In genomic region chr1:9593492-9594465, GRCh38 we compare ENCODE assay signal across 1 cellular context.
TF ChIP-seq lines count a peak whose summit lies in the region.

No MANE protein-coding gene starts in this region.

TF ChIP-seq in HepG2, 621 proteins besides CTCF, POLR2A, EP300 and RAD21 (continued from another document and continues in another):
- TF ChIP-seq RXRA (CRISPR knock-in tag; IDR thresholded peaks at IDR 0.05) (no peak; the same call in 1 of the 2 replicates), CREBL2 (CRISPR knock-in tag; IDR thresholded peaks at IDR 0.05; ENCODE audit: borderline replicate concordance) (no peak), ZNF383 (CRISPR knock-in tag; IDR thresholded peaks at IDR 0.05; ENCODE audit: borderline replicate concordance) (no peak), GATA4 (IDR thresholded peaks at IDR 0.05; ENCODE audit: borderline replicate concordance, low read depth) (no peak), ELF3 (CRISPR knock-in tag; IDR thresholded peaks at IDR 0.05) (no peak), ZNF749 (CRISPR knock-in tag; IDR thresholded peaks at IDR 0.05; ENCODE audit: borderline replicate concordance) (no peak), ZFP91 (CRISPR knock-in tag; IDR thresholded peaks at IDR 0.05; ENCODE audit: borderline replicate concordance) (peak; percentile 44; the same call in 1 of the 2 replicates), MIER2 (CRISPR knock-in tag; IDR thresholded peaks at IDR 0.05) (peak; percentile 83), HOXA3 (CRISPR knock-in tag; IDR thresholded peaks at IDR 0.05) (peak; percentile 31; the same call in 1 of the 2 replicates), NFYC (CRISPR knock-in tag; IDR thresholded peaks at IDR 0.05) (peak; percentile 41; the same call in 1 of the 2 replicates), ZNF672 (CRISPR knock-in tag; IDR thresholded peaks at IDR 0.05) (no peak), HNF4A (CRISPR knock-in tag; IDR thresholded peaks at IDR 0.05) (peak; percentile 26; the same call in 1 of the 2 replicates), ZNF12 (CRISPR knock-in tag; IDR thresholded peaks at IDR 0.05) (no peak), ZNF740 (CRISPR knock-in tag; IDR thresholded peaks at IDR 0.05) (no peak), PHB2 (IDR thresholded peaks at IDR 0.05; ENCODE audit: partially characterized antibody) (no peak), NFE2L2 (IDR thresholded peaks at IDR 0.05; ENCODE audit: low read length) (no peak), PCBP1 (IDR thresholded peaks at IDR 0.05; ENCODE audit: borderline replicate concordance, low read depth, low read length) (no peak), MBD4 (IDR thresholded peaks at IDR 0.05; ENCODE audit: borderline replicate concordance, low read length) (no peak), ZNF75D (CRISPR knock-in tag; IDR thresholded peaks at IDR 0.05; ENCODE audit: borderline replicate concordance) (no peak), ATF4 (CRISPR knock-in tag; IDR thresholded peaks at IDR 0.05) (no peak), PBX2 (CRISPR knock-in tag; IDR thresholded peaks at IDR 0.05) (0 out of 2 replicates have a peak, but pooled peaks have one; percentile 49), PAWR (CRISPR knock-in tag; IDR thresholded peaks at IDR 0.05; ENCODE audit: borderline replicate concordance) (no peak), SMARCC2 (IDR thresholded peaks at IDR 0.05) (no peak), ZBTB7A (CRISPR knock-in tag; IDR thresholded peaks at IDR 0.05) (no peak), ZSCAN29 (CRISPR knock-in tag; conservative IDR thresholded peaks at IDR 0.05) (no peak), SRSF4 (IDR thresholded peaks at IDR 0.05; ENCODE audit: low read depth, low read length, poor library complexity, severe bottlenecking) (no peak), RFX3 (CRISPR knock-in tag; IDR thresholded peaks at IDR 0.05) (peak; percentile 59; the same call in 1 of the 2 replicates), ZNF772 (CRISPR knock-in tag; IDR thresholded peaks at IDR 0.05) (no peak), ADNP (CRISPR knock-in tag; IDR thresholded peaks at IDR 0.05) (no peak), FOXA1 (IDR thresholded peaks at IDR 0.05) (no peak), FOXA1 (CRISPR knock-in tag; IDR thresholded peaks at IDR 0.05) (no peak), NRL (CRISPR knock-in tag; IDR thresholded peaks at IDR 0.05; ENCODE audit: borderline replicate concordance) (no peak), ZBTB43 (CRISPR knock-in tag; conservative IDR thresholded peaks at IDR 0.05) (no peak), GABPA (IDR thresholded peaks at IDR 0.05; ENCODE audit: low read depth, low read length) (no peak), GABPA (CRISPR knock-in tag; IDR thresholded peaks at IDR 0.05; ENCODE audit: low read depth) (peak; percentile 76), U2AF1 (optimal IDR thresholded peaks at IDR 0.05; ENCODE audit: low read depth, low read length) (no peak), CENPBD1 (CRISPR knock-in tag; IDR thresholded peaks at IDR 0.05; ENCODE audit: borderline replicate concordance, low read depth) (no peak), ZNF331 (CRISPR knock-in tag; IDR thresholded peaks at IDR 0.05) (no peak), ZHX1 (CRISPR knock-in tag; IDR thresholded peaks at IDR 0.05; ENCODE audit: low read depth) (no peak), ZFP90 (CRISPR knock-in tag; IDR thresholded peaks at IDR 0.05; ENCODE audit: borderline replicate concordance) (no peak), RORA (CRISPR knock-in tag; IDR thresholded peaks at IDR 0.05) (no peak), RBM39 (IDR thresholded peaks at IDR 0.05; ENCODE audit: low read depth, low read length, poor library complexity, severe bottlenecking) (no peak), SUZ12 (IDR thresholded peaks at IDR 0.05; ENCODE audit: low read depth, low read length) (no peak), RFXANK (CRISPR knock-in tag; IDR thresholded peaks at IDR 0.05) (no peak), HNF4G (IDR thresholded peaks at IDR 0.05; ENCODE audit: borderline replicate concordance, low read depth, low read length) (no peak), HNF4G (CRISPR knock-in tag; IDR thresholded peaks at IDR 0.05; ENCODE audit: borderline replicate concordance, low read depth) (no peak), ZMYM3 (CRISPR knock-in tag; IDR thresholded peaks at IDR 0.05) (0 out of 2 replicates have a peak, but pooled peaks have one; percentile 36), USF2 (IDR thresholded peaks at IDR 0.05; ENCODE audit: low read depth, low read length) (no peak), USF2 (CRISPR knock-in tag; IDR thresholded peaks at IDR 0.05; ENCODE audit: borderline replicate concordance) (no peak), ZNF44 (CRISPR knock-in tag; IDR thresholded peaks at IDR 0.05) (no peak), ZNF546 (CRISPR knock-in tag; conservative IDR thresholded peaks at IDR 0.05) (no peak), NFIB (CRISPR knock-in tag; IDR thresholded peaks at IDR 0.05; ENCODE audit: borderline replicate concordance) (no peak), MNT (IDR thresholded peaks at IDR 0.05) (no peak), ZNF709 (CRISPR knock-in tag; IDR thresholded peaks at IDR 0.05) (no peak), ZC3H13 (CRISPR knock-in tag; IDR thresholded peaks at IDR 0.05) (no peak), ZNF275 (CRISPR knock-in tag; IDR thresholded peaks at IDR 0.05; ENCODE audit: borderline replicate concordance) (no peak), HBP1 (CRISPR knock-in tag; IDR thresholded peaks at IDR 0.05; ENCODE audit: low read depth) (no peak), PITX1 (CRISPR knock-in tag; IDR thresholded peaks at IDR 0.05) (peak; percentile 98), MAZ (IDR thresholded peaks at IDR 0.05; ENCODE audit: borderline replicate concordance, low read depth, low read length) (no peak), MAZ (CRISPR knock-in tag; IDR thresholded peaks at IDR 0.05; ENCODE audit: low read depth) (no peak)
